Comparison of ENCODE assay signal across 19 cellular contexts in the genomic region with DNA sequence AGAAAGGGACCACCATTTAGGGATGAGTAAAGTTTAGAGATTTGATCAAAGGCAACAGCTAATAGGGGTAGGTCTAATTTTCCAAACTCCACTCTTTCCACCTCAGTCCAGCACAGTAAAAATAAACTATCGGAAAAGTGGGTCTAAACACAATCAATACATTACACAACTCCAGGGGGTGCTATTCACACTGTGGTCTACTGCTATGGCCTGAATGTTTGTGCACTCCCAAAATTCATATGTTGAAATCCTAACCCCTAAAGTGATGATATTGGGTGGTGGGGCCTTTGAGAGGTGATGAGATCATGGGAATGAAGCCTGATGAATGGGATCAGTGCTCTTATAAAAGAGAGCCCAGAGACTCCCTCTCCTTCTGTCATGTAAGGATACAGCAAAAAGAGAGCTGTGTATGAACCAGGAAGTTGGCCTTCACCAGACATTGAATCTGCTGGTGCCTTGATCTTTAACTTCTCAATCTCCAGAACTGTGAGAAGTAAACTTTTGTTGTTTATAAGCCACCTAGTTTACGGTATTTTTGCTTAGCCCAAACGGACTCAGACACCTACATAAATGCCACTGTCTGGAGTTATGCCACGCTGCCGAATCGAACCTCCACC.
"Had no signal": no experiment of that assay in that cellular context is flagged by ENCODE, and none has a peak within 500 bp of the region (broad histone marks: within the 10 kb centered on the region; RNA-seq: fewer than 3 reads in every experiment).

No MANE protein-coding gene starts in this region.

- DNase-seq: cortex of kidney; dorsolateral prefrontal cortex; effector CD8-positive, alpha-beta T cell; esophagus squamous epithelium; foreskin fibroblast; glutamatergic neuron; islet precursor cell; mammary epithelial cell; naive thymus-derived CD4-positive, alpha-beta T cell; nephron progenitor cell; posterior cingulate gyrus; small intestine; stimulated activated CD4-positive, alpha-beta T cell treated with anti-CD3 and anti-CD28 coated beads, Interleukin-12 subunit alpha, Interleukin-12 subunit beta, amount 100 ng/mL, for 4 hours; stimulated activated naive CD4-positive, alpha-beta T cell; trophoblast cell had no signal

- H3K36me3 ChIP-seq: esophagus squamous epithelium, gastroesophageal sphincter, neutrophil, right atrium auricular region had no signal

- H3K4me1 Mint-ChIP-seq: naive thymus-derived CD4-positive, alpha-beta T cell; nephron progenitor cell had no signal

- H3K9me3 ChIP-seq: esophagus squamous epithelium, gastroesophageal sphincter, neutrophil had no signal

- ATAC-seq: gastroesophageal sphincter; left lobe of liver; naive thymus-derived CD4-positive, alpha-beta T cell had no signal

- H3K27me3 ChIP-seq: dorsolateral prefrontal cortex, esophagus squamous epithelium, gastroesophageal sphincter, right atrium auricular region had no signal

- H3K4me1 ChIP-seq: esophagus squamous epithelium, gastroesophageal sphincter had no signal

- H3K4me3 ChIP-seq: dorsolateral prefrontal cortex, esophagus squamous epithelium, gastroesophageal sphincter, right atrium auricular region had no signal

- H3K27ac ChIP-seq: dorsolateral prefrontal cortex, esophagus squamous epithelium, gastroesophageal sphincter, neutrophil, right atrium auricular region had no signal

- H3K27ac Mint-ChIP-seq: naive thymus-derived CD4-positive, alpha-beta T cell; nephron progenitor cell had no signal

- H3K4me3 Mint-ChIP-seq: naive thymus-derived CD4-positive, alpha-beta T cell; nephron progenitor cell had no signal
